9 cellular contexts compared by ENCODE assay signal in genomic region chr2:44778221-44778654, GRCh38.
DNase-seq lines count a peak whose midpoint lies in the region; ATAC-seq and TF ChIP-seq lines count a peak whose summit lies in the region.
"Had no signal": no experiment of that assay in that cellular context is flagged by ENCODE, and none has a peak within 500 bp of the region (broad histone marks: within the 10 kb centered on the region; RNA-seq: fewer than 3 reads in every experiment).

No MANE protein-coding gene starts in this region.

- peaks cover 23% of the 10 kb centered on the region for H3K4me1 Mint-ChIP-seq in type B pancreatic cell (ENCODE audit: unreplicated experiment)

- intact Hi-C loops in Right ventricle myocardium inferior (cut with DNase I), result no loop called here

- peaks cover 56% of the 10 kb centered on the region for H3K27me3 Mint-ChIP-seq in type B pancreatic cell

- H3K27ac Mint-ChIP-seq in type B pancreatic cell, result peak overlapping the region; percentile 24

- H3K36me3 Mint-ChIP-seq in type B pancreatic cell, result no peaks in the 10 kb centered on the region

- H3K4me3 ChIP-seq in right atrium auricular region (no peak overlapping the region), WERI-Rb-1 (ENCODE audit: low read depth, low read length) (peak overlapping the region; percentile 49)

- peak overlapping the region; percentile 73 for H3K4me3 Mint-ChIP-seq in type B pancreatic cell

- DNase-seq in Right ventricle myocardium inferior (ENCODE audit: missing footprints), result no peak
- DNase-seq in right atrium auricular region (ENCODE audit: low spot score), result no peak
- peak; percentile 94 for DNase-seq in WERI-Rb-1
- DNase-seq in type B pancreatic cell (ENCODE audit: extremely low spot score, unreplicated experiment), result no peak
- no peak for DNase-seq in NCI-H2081 treated with DMSO at 0.1 percent for 48 hours (lab: John Stamatoyannopoulos, UW)
- no peak for DNase-seq in NCI-H2171 treated with DMSO at 0.1 percent for 48 hours (lab: John Stamatoyannopoulos, UW)
- DNase-seq in SKM-1 (lab: John Stamatoyannopoulos, UW; ENCODE audit: unreplicated experiment), result no peak
- DNase-seq: activated CD8-positive, alpha-beta memory T cell treated with anti-CD3 and anti-CD28 coated beads for 24 hours had no signal

- H3K27me3 ChIP-seq in right atrium auricular region, result no peaks in the 10 kb centered on the region
- no peaks in the 10 kb centered on the region for H3K27me3 ChIP-seq in WERI-Rb-1 (ENCODE audit: insufficient read depth, low read depth, severe bottlenecking)

- peaks cover 3% of the 10 kb centered on the region for H3K9me3 Mint-ChIP-seq in type B pancreatic cell

- H3K4me1 ChIP-seq in right atrium auricular region, result no peaks in the 10 kb centered on the region

- H3K27ac ChIP-seq in right atrium auricular region (no peak overlapping the region), WERI-Rb-1 (peak overlapping the region; percentile 92)

- TF ChIP-seq CTCF in right atrium auricular region (IDR thresholded peaks at IDR 0.05) (no peak), WERI-Rb-1 (IDR thresholded peaks at IDR 0.05; ENCODE audit: low read depth, low read length) (peak; percentile 9; the same call in 1 of the 2 replicates), type B pancreatic cell (conservative IDR thresholded peaks at IDR 0.05) (no peak)

- peak; percentile 44 for ATAC-seq in Right ventricle myocardium inferior
- ATAC-seq in HG03064 (IDR thresholded peaks at IDR 0.05; ENCODE audit: low read depth, unreplicated experiment), result peak; percentile 34

- H3K36me3 ChIP-seq in right atrium auricular region (no peaks in the 10 kb centered on the region), WERI-Rb-1 (no peaks in the 10 kb centered on the region)

- H3K9me3 ChIP-seq in right atrium auricular region (peaks cover 0 to 7% of the 10 kb centered on the region in 2 donors), WERI-Rb-1 (ENCODE audit: severe bottlenecking) (peaks cover 14% of the 10 kb centered on the region)
